In genomic region chr6:26556263-26557070, GRCh38 we compare ENCODE assay signal across 9 cellular contexts. TPM values are rescaled to one million over a fixed set of nuclear protein-coding genes. Genes with fewer than 3 reads are reported as not detected.
DNase-seq lines count a peak whose midpoint lies in the region; ATAC-seq and TF ChIP-seq lines count a peak whose summit lies in the region.
"Had no signal": no experiment of that assay in that cellular context is flagged by ENCODE, and none has a peak within 500 bp of the region (broad histone marks: within the 10 kb centered on the region; RNA-seq: fewer than 3 reads in every experiment).

No MANE protein-coding gene starts in this region.

- BruUV-seq in Caco-2 (replicated peaks; lab: Mats Ljungman, UMichigan): TSS peak; percentile 99

- no peak overlapping the region for H3K27ac ChIP-seq in RWPE2 (ENCODE audit: poor library complexity, severe bottlenecking)
- H3K27ac ChIP-seq: skin epidermis had no signal

- peaks cover 8% of the 10 kb centered on the region for H3K4me1 Mint-ChIP-seq in Caco-2 (ENCODE audit: low read depth, unreplicated experiment)
- peaks cover 22% of the 10 kb centered on the region for H3K4me1 Mint-ChIP-seq in chondrocyte (ENCODE audit: low read depth)
- peaks cover 11% of the 10 kb centered on the region for H3K4me1 Mint-ChIP-seq in nephron

- POLR2A ChIA-PET in Caco-2 (lab: Charles Lee): interaction anchor here (0.6 to 0.8 kb wide), 2 partner anchors 452 to 577 kb away, joined by 3 read pairs; no protein-coding TSS in a partner anchor

- no peak for TF ChIP-seq CTCF in Caco-2 (IDR thresholded peaks at IDR 0.05; ENCODE audit: insufficient read depth in 1 of 2, low read depth in 1 of 2, low read length in 1 of 2, severe bottlenecking in 1 of 2, unreplicated experiment in 1 of 2)
- no peak for TF ChIP-seq CTCF in RWPE2 (IDR thresholded peaks at IDR 0.05; ENCODE audit: poor library complexity, severe bottlenecking)
- TF ChIP-seq CTCF in chondrocyte (IDR thresholded peaks at IDR 0.05): no peak
- no peak for TF ChIP-seq CTCF in nephron (IDR thresholded peaks at IDR 0.05; ENCODE audit: unreplicated experiment in 3 of 3)
- no peak for TF ChIP-seq CTCF in GM13977 (IDR thresholded peaks at IDR 0.05; ENCODE audit: extremely low read depth, insufficient read depth, missing control alignments)

- CTCF ChIA-PET in Caco-2 (lab: Charles Lee): interaction anchor here (0.6 to 1.0 kb wide), 4 partner anchors 8 to 215 kb away, joined by 3 to 5 read pairs (median 4); no protein-coding TSS in a partner anchor

- H3K27me3 ChIP-seq in Caco-2 (replicated peaks; ENCODE audit: control insufficient read depth, insufficient read depth, low read length) (no peaks in the 10 kb centered on the region), RWPE2 (ENCODE audit: insufficient read depth, poor library complexity, severe bottlenecking) (no peaks in the 10 kb centered on the region)

- no peaks in the 10 kb centered on the region for H3K27me3 Mint-ChIP-seq in Caco-2 (ENCODE audit: insufficient read depth, unreplicated experiment)
- no peaks in the 10 kb centered on the region for H3K27me3 Mint-ChIP-seq in chondrocyte (ENCODE audit: low read depth)
- peaks cover 3% of the 10 kb centered on the region for H3K27me3 Mint-ChIP-seq in nephron (ENCODE audit: low read depth)

- peak; percentile 64 to 70 for DNase-seq in Caco-2
- peak; percentile 85 for DNase-seq in HT-29 (ENCODE audit: low spot score)
- DNase-seq in RWPE2 (ENCODE audit: low spot score): no peak
- DNase-seq in chondrocyte (ENCODE audit: low spot score): no peak
- no peak for DNase-seq in cortex of kidney (lab: John Stamatoyannopoulos, UW)
- no peak for DNase-seq in GM13977 (ENCODE audit: low spot score)

- peaks cover 12% of the 10 kb centered on the region for H3K36me3 Mint-ChIP-seq in Caco-2 (ENCODE audit: insufficient read depth, unreplicated experiment)
- H3K36me3 Mint-ChIP-seq in chondrocyte (ENCODE audit: low read depth): no peaks in the 10 kb centered on the region
- no peaks in the 10 kb centered on the region for H3K36me3 Mint-ChIP-seq in nephron (ENCODE audit: low read depth)

- intact Hi-C loops in Caco-2 (cut with micrococcal nuclease; ENCODE audit: unreplicated experiment): no loop called here

- H3K9me3 ChIP-seq in Caco-2: no peaks in the 10 kb centered on the region
- no peaks in the 10 kb centered on the region for H3K9me3 ChIP-seq in RWPE2 (ENCODE audit: severe bottlenecking)

- H3K27ac Mint-ChIP-seq in Caco-2 (ENCODE audit: unreplicated experiment) (peak overlapping the region; percentile 78), chondrocyte (ENCODE audit: unreplicated experiment) (peak overlapping the region; percentile 45), nephron (peak overlapping the region in 1 of 3 experiments; percentile 53)

- in situ Hi-C loops in GM13977 (cut with MboI; ENCODE audit: low pct_unique_long_range_greater_than_20kb, low sequenced_read_pairs, unreplicated experiment): no loop called here

- H3K4me1 ChIP-seq in Caco-2 (no peaks in the 10 kb centered on the region; the same call in 1 of the 2 replicates), RWPE2 (ENCODE audit: insufficient read depth, poor library complexity, severe bottlenecking) (no peaks in the 10 kb centered on the region)

- H3K4me3 ChIP-seq in Caco-2 (ENCODE audit: low read depth, low read length) (no peak overlapping the region), RWPE2 (ENCODE audit: severe bottlenecking) (no peak overlapping the region)
- H3K4me3 ChIP-seq: skin epidermis had no signal

- H3K36me3 ChIP-seq in Caco-2 (ENCODE audit: control insufficient read depth, insufficient read depth, low read length): no peaks in the 10 kb centered on the region
- no peaks in the 10 kb centered on the region for H3K36me3 ChIP-seq in RWPE2 (ENCODE audit: low read depth)

- peak; percentile 51 for ATAC-seq in RWPE2 (ENCODE audit: low read depth)
- no peak for ATAC-seq in GM21447 (IDR thresholded peaks at IDR 0.05; ENCODE audit: unreplicated experiment)

- H3K4me3 Mint-ChIP-seq in Caco-2 (ENCODE audit: unreplicated experiment): peak overlapping the region; percentile 54
- H3K4me3 Mint-ChIP-seq in chondrocyte (ENCODE audit: unreplicated experiment): no peak overlapping the region
- H3K4me3 Mint-ChIP-seq in nephron: peak overlapping the region in 2 of 3 experiments; percentile 19 to 26

- no peaks in the 10 kb centered on the region for H3K9me3 Mint-ChIP-seq in Caco-2 (ENCODE audit: unreplicated experiment)
- H3K9me3 Mint-ChIP-seq in chondrocyte (ENCODE audit: low read depth): no peaks in the 10 kb centered on the region
- H3K9me3 Mint-ChIP-seq in nephron: peaks cover 2% of the 10 kb centered on the region

RNA-seq across cellular contexts. Expression of gene HMGN4, which starts 18.3 kb away (rescaled TPM):
- total RNA-seq in Caco-2 (2022) (29.6 and 30.8 TPM in 2 replicates), chondrocyte (44.7 to 50.1 TPM (median 47.3 TPM) in 3 replicates)
- total RNA-seq in HT-29 (2014; rRNA removed; shearing (Covaris generic)): 23.6 and 26.3 TPM in 2 replicates

RNA-seq across cellular contexts. Expression of gene ABT1, which starts 40.3 kb away (rescaled TPM):
- total RNA-seq in Caco-2 (2022): 15.1 and 17.0 TPM in 2 replicates
- total RNA-seq in HT-29 (2014; rRNA removed; shearing (Covaris generic)): 27.0 and 32.2 TPM in 2 replicates
- 9.7 to 11.4 TPM (median 10.1 TPM) in 3 replicates for total RNA-seq in chondrocyte

RNA-seq across cellular contexts. Expression of gene BTN1A1, which starts 56.4 kb away (rescaled TPM):
- 7.3 and 8.3 TPM in 2 replicates for total RNA-seq in Caco-2 (2022)
- total RNA-seq in HT-29 (2014; rRNA removed; shearing (Covaris generic)): not detected in 2 replicates
- total RNA-seq in chondrocyte: not detected in 3 replicates

Comparison
In these comparisons a context has a peak if more than half of its experiments do, and no peak if none do; other contexts are left out.
1. DNase-seq: peak in Caco-2 (2 of 2) and HT-29 (single experiment); none in RWPE2 (single experiment), chondrocyte (single experiment), cortex of kidney (single experiment) and GM13977 (single experiment).